In the genomic region with DNA sequence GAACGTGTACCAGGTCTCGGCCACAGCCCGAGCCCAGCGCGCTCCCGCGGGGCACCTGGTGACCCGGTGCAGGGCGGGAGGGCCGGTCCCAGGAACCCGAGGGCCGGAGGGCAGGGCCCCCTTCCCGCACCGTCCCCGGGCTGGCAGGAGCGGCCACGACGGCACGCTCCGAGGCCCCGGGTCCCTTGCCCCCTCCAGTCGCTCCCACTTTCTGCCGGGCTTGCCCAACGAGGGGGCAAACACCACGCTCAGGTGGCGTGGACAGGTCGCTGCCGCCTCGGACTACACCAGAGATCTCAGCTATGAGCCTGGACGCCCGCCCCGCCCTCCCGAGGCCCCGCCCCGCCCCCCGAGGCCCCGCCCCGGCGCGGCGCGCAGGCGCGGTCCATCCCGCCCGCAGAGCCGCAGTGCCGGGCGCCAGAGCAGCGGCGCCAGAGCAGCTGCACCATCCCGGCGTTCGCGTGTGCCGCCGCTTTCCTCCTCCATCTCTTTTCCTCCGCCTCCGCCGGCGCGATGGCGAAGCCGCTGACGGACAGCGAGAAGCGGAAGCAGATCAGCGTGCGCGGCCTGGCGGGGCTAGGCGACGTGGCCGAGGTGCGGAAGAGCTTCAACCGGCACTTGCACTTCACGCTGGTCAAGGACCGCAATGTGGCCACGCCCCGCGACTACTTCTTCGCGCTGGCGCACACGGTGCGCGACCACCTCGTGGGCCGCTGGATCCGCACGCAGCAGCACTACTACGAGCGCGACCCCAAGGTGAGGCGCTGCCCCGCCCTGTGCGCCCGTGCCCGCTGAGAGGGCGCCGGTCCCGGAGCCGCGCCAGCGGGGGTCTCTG, we compare ENCODE assay signal across 8 cellular contexts. TPM values are rescaled to one million over a fixed set of nuclear protein-coding genes. Genes with fewer than 3 reads are reported as not detected.
DNase-seq lines count a peak whose midpoint lies in the region; ATAC-seq and TF ChIP-seq lines count a peak whose summit lies in the region.

Gene PYGB, plus strand, starts transcription at position 420 of the 835 bp plus-strand sequence. Its CDS starts 94 bp downstream, at position 514.

- H3K9me3 ChIP-seq in mucosa of rectum (ENCODE audit: control insufficient read depth in 2 of 2, low read length in 2 of 2) = no peaks in the 10 kb centered on the region

- peak; percentile 68 for ATAC-seq in GM21526 (IDR thresholded peaks at IDR 0.05; ENCODE audit: low FRiP score, unreplicated experiment)

- H3K27ac ChIP-seq in mucosa of rectum (ENCODE audit: low read depth in 2 of 2, low read length in 2 of 2) = peak within 1 kb of the TSS; percentile 96

- DNase-seq in DMS153 (lab: John Stamatoyannopoulos, UW) (peak; percentile 62), HuH-7 (ENCODE audit: low spot score) (peak; percentile 97), erythroblast (lab: John Stamatoyannopoulos, UW) (peak; percentile 78 to 86)
- peak; percentile 88 for DNase-seq in activated T-cell treated with anti-CD3 and anti-CD28 coated beads, Interleukin-2, amount 50 U/mL, for 1 hour
- peak; percentile 79 for DNase-seq in stimulated activated CD8-positive, alpha-beta memory T cell treated with anti-CD3 and anti-CD28 coated beads, Interleukin-4, amount 100 ng/mL, for 48 hours

- no peaks in the 10 kb centered on the region for H3K27me3 ChIP-seq in mucosa of rectum (ENCODE audit: control insufficient read depth in 2 of 2, insufficient read depth in 2 of 2, low read length in 2 of 2)

- peaks cover 4 to 6% of the 10 kb centered on the region in 2 donors for H3K36me3 ChIP-seq in mucosa of rectum (ENCODE audit: control insufficient read depth in 2 of 2, insufficient read depth in 2 of 2, low read length in 2 of 2)

- peaks cover 40 to 47% of the 10 kb centered on the region in 2 donors for H3K4me1 ChIP-seq in mucosa of rectum (ENCODE audit: control insufficient read depth in 2 of 2, insufficient read depth in 2 of 2, low read length in 2 of 2)

- peak; percentile 76 for TF ChIP-seq POLR2A in erythroblast (IDR thresholded peaks at IDR 0.05; ENCODE audit: low read length)

- H3K4me3 ChIP-seq in mucosa of rectum (ENCODE audit: low read length in 2 of 2) = peak within 1 kb of the TSS; percentile 91 to 93

- peak within 1 kb of the TSS; percentile 93 to 95 for H3K9ac ChIP-seq in mucosa of rectum (ENCODE audit: low read depth in 1 of 2, low read length in 2 of 2)

TF ChIP-seq in PFSK-1, 5 proteins besides CTCF, POLR2A, EP300 and RAD21:
- peak in 1 of 2 experiments; percentile 59; a peak in 2 of 4 replicates for TF ChIP-seq REST (IDR thresholded peaks at IDR 0.05; ENCODE audit: insufficient read depth in 1 of 2, low read depth in 2 of 2, low read length in 2 of 2)
- TF ChIP-seq FOXP2 (optimal IDR thresholded peaks at IDR 0.05; ENCODE audit: borderline replicate concordance, extremely low read depth, extremely low read length, insufficient read depth) = peak; percentile 96
- TF ChIP-seq SIN3A (IDR thresholded peaks at IDR 0.05; ENCODE audit: borderline replicate concordance, insufficient read depth, low read length) = peak; percentile 77; the same call in 1 of the 2 replicates
- TF ChIP-seq TAF1 (IDR thresholded peaks at IDR 0.05; ENCODE audit: borderline replicate concordance, insufficient read depth, low read length) = peak; percentile 71
- TF ChIP-seq POLR2AphosphoS5 (IDR thresholded peaks at IDR 0.05; ENCODE audit: low read depth, low read length) = peak; percentile 92

RNA-seq across cellular contexts. Expression of gene PYGB, which starts in this region (rescaled TPM):
- polyA plus RNA-seq in PFSK-1 (2012; ENCODE audit: insufficient read length, low read depth) = 146 TPM

Comparison
In these comparisons a context has a peak if more than half of its experiments do, and no peak if none do; other contexts are left out.
1. Peak in every context shown above with its lines: DNase-seq, ATAC-seq, H3K4me3 ChIP-seq and H3K27ac ChIP-seq.